In genomic region chr3:54033761-54034160, GRCh38 we compare ENCODE assay signal across 22 cellular contexts.
DNase-seq lines count a peak whose midpoint lies in the region; ATAC-seq and TF ChIP-seq lines count a peak whose summit lies in the region.
"Had no signal": no experiment of that assay in that cellular context is flagged by ENCODE, and none has a peak within 500 bp of the region (broad histone marks: within the 10 kb centered on the region; RNA-seq: fewer than 3 reads in every experiment).

No MANE protein-coding gene starts in this region.

- H3K9me3 ChIP-seq in right atrium auricular region (no peaks in the 10 kb centered on the region), neuronal stem cell (replicated peaks in 1 of 2; ENCODE audit: control insufficient read depth in 2 of 2, insufficient read depth in 1 of 2, low read depth in 1 of 2, low read length in 2 of 2) (no peaks in the 10 kb centered on the region)
- H3K9me3 ChIP-seq: MG63 had no signal

- no peak overlapping the region for H4K8ac ChIP-seq in neuronal stem cell (ENCODE audit: low read depth, low read length)

- H3K4me3 Mint-ChIP-seq in activated T-cell treated with anti-CD3 and anti-CD28 coated beads, Interleukin-2, amount 50 U/mL, for 72 hours, result no peak overlapping the region
- H3K4me3 Mint-ChIP-seq: CD8-positive, alpha-beta T cell; IgD-negative memory B cell had no signal

- no peak for ATAC-seq in left cardiac atrium
- ATAC-seq in activated T-cell treated with anti-CD3 and anti-CD28 coated beads, Interleukin-2, amount 50 U/mL, for 72 hours (replicated peaks in 1 of 2), result no peak
- ATAC-seq in GM18498 (IDR thresholded peaks at IDR 0.05; ENCODE audit: unreplicated experiment), result no peak
- ATAC-seq: CD8-positive, alpha-beta T cell had no signal

- H3K27me3 ChIP-seq in right atrium auricular region (no peaks in the 10 kb centered on the region), neuronal stem cell (ENCODE audit: control insufficient read depth in 3 of 3, insufficient read depth in 3 of 3, low read depth in 1 of 3, low read length in 3 of 3) (no peaks in the 10 kb centered on the region)
- H3K27me3 ChIP-seq: MG63 had no signal

- H3K14ac ChIP-seq in neuronal stem cell (ENCODE audit: low read length), result no peak overlapping the region

- H3K27ac Mint-ChIP-seq in activated T-cell treated with anti-CD3 and anti-CD28 coated beads, Interleukin-2, amount 50 U/mL, for 72 hours, result no peak overlapping the region
- H3K27ac Mint-ChIP-seq: CD8-positive, alpha-beta T cell; IgD-negative memory B cell had no signal

- no peaks in the 10 kb centered on the region for H3K4me1 ChIP-seq in right atrium auricular region
- H3K4me1 ChIP-seq in neuronal stem cell (ENCODE audit: control insufficient read depth in 2 of 2, insufficient read depth in 1 of 2, low read depth in 1 of 2, low read length in 2 of 2), result no peaks in the 10 kb centered on the region

- H2BK15ac ChIP-seq in neuronal stem cell (ENCODE audit: low read length), result no peak overlapping the region

- peak overlapping the region; percentile 75 for H3K18ac ChIP-seq in neuronal stem cell (ENCODE audit: low read length)

- H2BK5ac ChIP-seq in neuronal stem cell (ENCODE audit: low read length), result no peak overlapping the region

- peak; percentile 31 for DNase-seq in left cardiac atrium
- no peak for DNase-seq in right atrium auricular region (ENCODE audit: low spot score)
- DNase-seq in SK-N-DZ (ENCODE audit: low spot score), result peak; percentile 9
- DNase-seq in neuronal stem cell (ENCODE audit: low spot score), result no peak
- DNase-seq in NCI-H526 treated with DMSO at 0.1 percent for 48 hours (lab: John Stamatoyannopoulos, UW), result no peak
- no peak for DNase-seq in activated T-cell treated with anti-CD3 and anti-CD28 coated beads, Interleukin-2, amount 50 U/mL, for 72 hours
- DNase-seq: 8988T; C1 segment of cervical spinal cord; Calu3; CD8-positive, alpha-beta T cell; GF-D8; MG63; NCI-H1092; NCI-H1436; NCI-H187 treated with DMSO at 0.1 percent for 48 hours; NCI-H2107; NCI-H510A treated with DMSO at 0.1 percent for 48 hours; NCI-H774; NK-92 treated with Interleukin-12 subunit alpha and Interleukin-12 subunit beta, amount 100 ng/mL, for 24 hours; SIG-M5 had no signal

- no CpG with 5 or more reads among the region's 17 CpGs for WGBS in neuronal stem cell (ENCODE audit: extremely low coverage in 2 of 2, insufficient read length in 2 of 2, insufficient replicate concordance in 1 of 2), 2 donors

- H3K36me3 Mint-ChIP-seq in activated T-cell treated with anti-CD3 and anti-CD28 coated beads, Interleukin-2, amount 50 U/mL, for 72 hours (ENCODE audit: insufficient read depth in 2 of 2), result no peaks in the 10 kb centered on the region
- H3K36me3 Mint-ChIP-seq: CD8-positive, alpha-beta T cell; IgD-negative memory B cell had no signal

- H3K27me3 Mint-ChIP-seq in activated T-cell treated with anti-CD3 and anti-CD28 coated beads, Interleukin-2, amount 50 U/mL, for 72 hours (ENCODE audit: low read depth), result no peaks in the 10 kb centered on the region
- H3K27me3 Mint-ChIP-seq: IgD-negative memory B cell had no signal

- no peak overlapping the region for H3K4me2 ChIP-seq in neuronal stem cell (ENCODE audit: insufficient read depth, low read length, poor library complexity, severe bottlenecking)

- no peak overlapping the region for H2AK5ac ChIP-seq in neuronal stem cell (ENCODE audit: low read depth, low read length)

- no peak overlapping the region for H3K9ac ChIP-seq in neuronal stem cell (ENCODE audit: low read depth, low read length, poor library complexity)

- no peak overlapping the region for H4K91ac ChIP-seq in neuronal stem cell (ENCODE audit: low read depth, low read length, poor library complexity)

- no peaks in the 10 kb centered on the region for H3K79me1 ChIP-seq in neuronal stem cell (ENCODE audit: low read depth, low read length)

- peak overlapping the region; percentile 35 for H2AFZ ChIP-seq in neuronal stem cell (ENCODE audit: low read length)

- H3K27ac ChIP-seq in right atrium auricular region (no peak overlapping the region), neuronal stem cell (replicated peaks; ENCODE audit: low read length) (no peak overlapping the region)

- H3K4ac ChIP-seq in neuronal stem cell (ENCODE audit: low read length), result no peak overlapping the region

- H2BK12ac ChIP-seq in neuronal stem cell (ENCODE audit: low read length), result no peak overlapping the region

- H3K4me3 ChIP-seq in right atrium auricular region, result no peak overlapping the region
- no peak overlapping the region for H3K4me3 ChIP-seq in neuronal stem cell (ENCODE audit: low read length in 2 of 2)
- H3K4me3 ChIP-seq: MG63 had no signal

- no peak overlapping the region for H2BK120ac ChIP-seq in neuronal stem cell (ENCODE audit: low read depth, low read length)

- H3K36me3 ChIP-seq in right atrium auricular region, result no peaks in the 10 kb centered on the region
- no peaks in the 10 kb centered on the region for H3K36me3 ChIP-seq in neuronal stem cell (replicated peaks in 1 of 2; ENCODE audit: control insufficient read depth in 2 of 2, insufficient read depth in 2 of 2, low read length in 2 of 2)
- H3K36me3 ChIP-seq: MG63 had no signal

- H3K4me1 Mint-ChIP-seq in activated T-cell treated with anti-CD3 and anti-CD28 coated beads, Interleukin-2, amount 50 U/mL, for 72 hours (ENCODE audit: low read depth), result no peaks in the 10 kb centered on the region
- H3K4me1 Mint-ChIP-seq: IgD-negative memory B cell had no signal

- intact Hi-C loops in left cardiac atrium (cut with DNase I), result no loop called here

- H3K23ac ChIP-seq in neuronal stem cell (ENCODE audit: low read depth, low read length, poor library complexity), result peak overlapping the region; percentile 19

- H3K9me3 Mint-ChIP-seq in activated T-cell treated with anti-CD3 and anti-CD28 coated beads, Interleukin-2, amount 50 U/mL, for 72 hours, result no peaks in the 10 kb centered on the region

- TF ChIP-seq CTCF in right atrium auricular region (IDR thresholded peaks at IDR 0.05), result no peak

Comparison
In these comparisons a context has a peak if more than half of its experiments do, and no peak if none do; other contexts are left out.
1. DNase-seq: peak in left cardiac atrium (single experiment) and SK-N-DZ (single experiment); none in right atrium auricular region (single experiment), neuronal stem cell (single experiment), NCI-H526 treated with DMSO at 0.1 percent for 48 hours (single experiment) and activated T-cell treated with anti-CD3 and anti-CD28 coated beads, Interleukin-2, amount 50 U/mL, for 72 hours (0 of 2).